Comparison of ENCODE assay signal across 3 cellular contexts in the genomic region with DNA sequence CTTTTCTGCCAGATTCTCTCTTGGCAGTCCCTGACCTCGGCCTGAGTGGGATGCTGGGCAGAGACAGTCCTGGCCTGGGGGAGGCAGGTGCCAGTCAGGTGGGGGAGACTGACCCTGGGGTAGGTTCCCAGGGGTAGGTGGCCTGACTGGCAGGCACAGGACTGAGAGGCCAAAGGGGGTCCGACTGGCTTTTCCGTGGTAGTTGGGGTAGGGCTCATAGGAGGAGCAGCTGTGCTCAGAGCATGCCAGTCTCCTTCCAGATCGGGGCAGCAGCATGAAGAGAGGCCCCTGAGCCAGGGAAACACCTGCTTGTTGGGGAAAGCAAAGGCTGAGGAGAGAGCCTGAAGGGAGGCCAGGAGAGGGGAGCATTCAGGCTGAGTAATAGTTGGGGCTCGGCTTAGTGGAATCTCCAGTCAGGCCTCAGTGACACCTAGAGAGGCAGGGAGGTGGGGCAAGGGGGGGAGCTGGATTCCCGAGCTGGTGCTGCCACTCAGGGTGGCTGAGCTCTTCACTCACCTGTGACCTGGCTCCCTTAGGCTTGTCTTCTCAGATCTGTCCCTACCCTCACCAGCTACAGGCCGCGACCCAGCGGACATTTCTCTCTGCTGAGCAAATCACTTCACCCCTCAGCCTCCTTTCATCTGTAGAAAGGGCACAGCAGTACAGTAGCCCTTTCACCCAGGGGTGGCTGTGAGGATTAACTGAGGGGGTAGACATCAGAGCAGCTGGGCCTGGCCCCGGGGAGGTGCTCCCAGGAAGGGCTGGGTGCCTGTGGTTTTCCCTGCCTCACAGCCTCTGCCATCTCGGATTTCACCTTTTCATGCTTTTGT.
TF ChIP-seq lines count a peak whose summit lies in the region.

No MANE protein-coding gene starts in this region.

TF ChIP-seq in IMR-90, 13 proteins besides CTCF, POLR2A, EP300 and RAD21:
- TF ChIP-seq RFX5 (IDR thresholded peaks at IDR 0.05; ENCODE audit: low read depth, low read length) (no peak), CHD1 (IDR thresholded peaks at IDR 0.05; ENCODE audit: low read depth, low read length) (no peak), MAZ (IDR thresholded peaks at IDR 0.05; ENCODE audit: borderline replicate concordance, low read depth, low read length) (0 out of 2 replicates have a peak, but pooled peaks have one; percentile 11), SMC3 (IDR thresholded peaks at IDR 0.05; ENCODE audit: low read depth, low read length) (no peak), RCOR1 (IDR thresholded peaks at IDR 0.05; ENCODE audit: insufficient replicate concordance, low read length) (no peak), CEBPB (IDR thresholded peaks at IDR 0.05; ENCODE audit: low read depth, low read length) (no peak), NFE2L2 (IDR thresholded peaks at IDR 0.05; ENCODE audit: low read depth, low read length) (no peak)
- TF ChIP-seq, protein P1, sequence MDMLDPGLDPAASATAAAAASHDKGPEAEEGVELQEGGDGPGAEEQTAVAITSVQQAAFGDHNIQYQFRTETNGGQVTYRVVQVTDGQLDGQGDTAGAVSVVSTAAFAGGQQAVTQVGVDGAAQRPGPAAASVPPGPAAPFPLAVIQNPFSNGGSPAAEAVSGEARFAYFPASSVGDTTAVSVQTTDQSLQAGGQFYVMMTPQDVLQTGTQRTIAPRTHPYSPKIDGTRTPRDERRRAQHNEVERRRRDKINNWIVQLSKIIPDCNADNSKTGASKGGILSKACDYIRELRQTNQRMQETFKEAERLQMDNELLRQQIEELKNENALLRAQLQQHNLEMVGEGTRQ (IDR thresholded peaks at IDR 0.05; ENCODE audit: low read depth, low read length): no peak
- TF ChIP-seq, protein P2, sequence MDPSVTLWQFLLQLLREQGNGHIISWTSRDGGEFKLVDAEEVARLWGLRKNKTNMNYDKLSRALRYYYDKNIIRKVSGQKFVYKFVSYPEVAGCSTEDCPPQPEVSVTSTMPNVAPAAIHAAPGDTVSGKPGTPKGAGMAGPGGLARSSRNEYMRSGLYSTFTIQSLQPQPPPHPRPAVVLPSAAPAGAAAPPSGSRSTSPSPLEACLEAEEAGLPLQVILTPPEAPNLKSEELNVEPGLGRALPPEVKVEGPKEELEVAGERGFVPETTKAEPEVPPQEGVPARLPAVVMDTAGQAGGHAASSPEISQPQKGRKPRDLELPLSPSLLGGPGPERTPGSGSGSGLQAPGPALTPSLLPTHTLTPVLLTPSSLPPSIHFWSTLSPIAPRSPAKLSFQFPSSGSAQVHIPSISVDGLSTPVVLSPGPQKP (IDR thresholded peaks at IDR 0.05; ENCODE audit: borderline replicate concordance, low read depth, low read length): no peak

TF ChIP-seq in K562, 482 proteins besides CTCF, POLR2A, EP300 and RAD21:
- TF ChIP-seq LEF1 (IDR thresholded peaks at IDR 0.05) (no peak), POLR2G (IDR thresholded peaks at IDR 0.05; ENCODE audit: low read depth, low read length) (peak; percentile 38; the same call in 1 of the 2 replicates)
TF ChIP-seq in K562: peak in this region for 1.

TF ChIP-seq in HEK293T, 16 proteins besides CTCF, POLR2A, EP300 and RAD21:
- TF ChIP-seq CTBP1 (IDR thresholded peaks at IDR 0.05; ENCODE audit: borderline replicate concordance) (no peak), ELF4 (IDR thresholded peaks at IDR 0.05) (no peak), FOXK2 (IDR thresholded peaks at IDR 0.05) (no peak), L3MBTL2 (conservative IDR thresholded peaks at IDR 0.05) (no peak), FOXA1 (IDR thresholded peaks at IDR 0.05) (no peak), ARNT (IDR thresholded peaks at IDR 0.05) (no peak)
- TF ChIP-seq, protein P3, sequence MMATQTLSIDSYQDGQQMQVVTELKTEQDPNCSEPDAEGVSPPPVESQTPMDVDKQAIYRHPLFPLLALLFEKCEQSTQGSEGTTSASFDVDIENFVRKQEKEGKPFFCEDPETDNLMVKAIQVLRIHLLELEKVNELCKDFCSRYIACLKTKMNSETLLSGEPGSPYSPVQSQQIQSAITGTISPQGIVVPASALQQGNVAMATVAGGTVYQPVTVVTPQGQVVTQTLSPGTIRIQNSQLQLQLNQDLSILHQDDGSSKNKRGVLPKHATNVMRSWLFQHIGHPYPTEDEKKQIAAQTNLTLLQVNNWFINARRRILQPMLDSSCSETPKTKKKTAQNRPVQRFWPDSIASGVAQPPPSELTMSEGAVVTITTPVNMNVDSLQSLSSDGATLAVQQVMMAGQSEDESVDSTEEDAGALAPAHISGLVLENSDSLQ (IDR thresholded peaks at IDR 0.05): no peak
